ENCODE assay signal across 27 cellular contexts in genomic region chr20:47698142-47698541, GRCh38.
"Had no signal": no experiment of that assay in that cellular context is flagged by ENCODE, and none has a peak within 500 bp of the region (broad histone marks: within the 10 kb centered on the region; RNA-seq: fewer than 3 reads in every experiment).

No MANE protein-coding gene starts in this region.

- H3K27ac ChIP-seq: ascending aorta, VCaP had no signal

- FAIRE-seq: TTC549 had no signal

- DNase-seq: activated B cell treated with CpG ODN at 0.5 μM for 24 hours; activated CD4-positive, alpha-beta memory T cell treated with anti-CD3 and anti-CD28 coated beads, Interleukin-2, amount 10 ng/mL, durations not matched to agents 7 days and 5 days; activated CD4-positive, alpha-beta T cell treated with anti-CD3 and anti-CD28 coated beads for 48 hours; activated CD4-positive, alpha-beta T cell treated with anti-CD3 and anti-CD28 coated beads, Interleukin-2, amount 10 ng/mL, durations not matched to agents 7 days and 5 days; activated CD4-positive, alpha-beta T cell treated with anti-CD3 and anti-CD28 coated beads, Interleukin-2, amount 50 U/mL, for 48 hours; activated CD4-positive, CD25-positive, alpha-beta regulatory T cell treated with anti-CD3 and anti-CD28 coated beads, Interleukin-2, amount 50 U/mL, for 72 hours; activated CD8-positive, alpha-beta memory T cell treated with anti-CD3 and anti-CD28 coated beads for 24 hours; activated CD8-positive, alpha-beta memory T cell treated with anti-CD3 and anti-CD28 coated beads, Interleukin-2, amount 10 ng/mL, durations not matched to agents 7 days and 5 days; activated CD8-positive, alpha-beta memory T cell treated with anti-CD3 and anti-CD28 coated beads, Interleukin-2, amount 50 U/mL, for 48 hours; activated CD8-positive, alpha-beta T cell treated with anti-CD3 and anti-CD28 coated beads, Interleukin-2, amount 10 ng/mL, durations not matched to agents 7 days and 5 days; activated effector memory CD4-positive, alpha-beta T cell treated with Interleukin-2 at 50 U/mL for 16 hours; activated gamma-delta T cell; activated naive CD4-positive, alpha-beta T cell treated with anti-CD3 and anti-CD28 coated beads, Interleukin-2, amount 10 ng/mL, durations not matched to agents 7 days and 5 days; activated naive CD4-positive, alpha-beta T cell treated with Interleukin-2 at 50 U/mL for 16 hours; activated naive CD8-positive, alpha-beta T cell treated with anti-CD3 and anti-CD28 coated beads, Interleukin-2, amount 10 ng/mL, durations not matched to agents 7 days and 5 days; activated naive CD8-positive, alpha-beta T cell treated with anti-CD3 and anti-CD28 coated beads, Interleukin-2, amount 50 U/mL, for 24 hours; activated T-cell treated with anti-CD3 and anti-CD28 coated beads, Interleukin-2, amount 50 U/mL, for 24 hours; activated T-cell treated with anti-CD3 and anti-CD28 coated beads, Interleukin-2, amount 50 U/mL, for 48 hours; amygdala; anterior cingulate cortex; central memory CD4-positive, alpha-beta T cell; T-helper 1 cell; T-helper 2 cell; T-helper 9 cell had no signal

- H3K4me1 ChIP-seq: ascending aorta had no signal

- H3K27me3 ChIP-seq: ascending aorta had no signal

- H3K4me3 ChIP-seq: ascending aorta had no signal

- H3K9me3 ChIP-seq: ascending aorta had no signal

- ATAC-seq: activated CD8-positive, alpha-beta memory T cell treated with anti-CD3 and anti-CD28 coated beads, Interleukin-2, amount 10 ng/mL, durations not matched to agents 7 days and 5 days; activated CD8-positive, alpha-beta T cell treated with anti-CD3 and anti-CD28 coated beads, Interleukin-2, amount 10 ng/mL, durations not matched to agents 7 days and 5 days; activated naive CD8-positive, alpha-beta T cell treated with anti-CD3 and anti-CD28 coated beads, Interleukin-2, amount 50 U/mL, for 24 hours had no signal
